11 cellular contexts compared by ENCODE assay signal in genomic region chr4:36286481-36286871, GRCh38. TPM values are rescaled to one million over a fixed set of nuclear protein-coding genes. Genes with fewer than 3 reads are reported as not detected.
DNase-seq lines count a peak whose midpoint lies in the region; ATAC-seq lines count a peak whose summit lies in the region.
"Had no signal": no experiment of that assay in that cellular context is flagged by ENCODE, and none has a peak within 500 bp of the region (broad histone marks: within the 10 kb centered on the region; RNA-seq: fewer than 3 reads in every experiment).

No MANE protein-coding gene starts in this region.

- peaks cover 43% of the 10 kb centered on the region for H3K4me1 Mint-ChIP-seq in activated CD8-positive, alpha-beta T cell treated with anti-CD3 and anti-CD28 coated beads, Interleukin-2, amount 10 ng/mL, durations not matched to agents 7 days and 5 days (ENCODE audit: low read depth)

- no peaks in the 10 kb centered on the region for H3K27me3 ChIP-seq in mucosa of rectum (ENCODE audit: control insufficient read depth in 2 of 2, insufficient read depth in 2 of 2, low read length in 2 of 2)

- no peaks in the 10 kb centered on the region for H3K27me3 Mint-ChIP-seq in activated CD8-positive, alpha-beta T cell treated with anti-CD3 and anti-CD28 coated beads, Interleukin-2, amount 10 ng/mL, durations not matched to agents 7 days and 5 days (ENCODE audit: low read depth)

- DNase-seq in activated CD8-positive, alpha-beta T cell treated with anti-CD3 and anti-CD28 coated beads, Interleukin-2, amount 10 ng/mL, durations not matched to agents 7 days and 5 days: no peak
- DNase-seq in NAMALWA (ENCODE audit: low spot score) (no peak), NCI-H1048 (lab: John Stamatoyannopoulos, UW) (no peak), NCI-H1092 (lab: John Stamatoyannopoulos, UW) (no peak)
- DNase-seq: NCI-H345, T1000 had no signal

- POLR2A ChIA-PET in activated CD8-positive, alpha-beta T cell treated with anti-CD3 and anti-CD28 coated beads, Interleukin-2, amount 10 ng/mL, durations not matched to agents 7 days and 5 days (lab: Charles Lee): interaction anchor here (0.9 to 2.8 kb wide), 11 partner anchors 17 to 113 kb away, joined by 3 to 33 read pairs (median 3); partner anchors contain the start of gene ARAP2

- no peaks in the 10 kb centered on the region for H3K36me3 ChIP-seq in mucosa of rectum (ENCODE audit: control insufficient read depth in 2 of 2, insufficient read depth in 2 of 2, low read length in 2 of 2)

- H3K4me3 Mint-ChIP-seq in activated CD8-positive, alpha-beta T cell treated with anti-CD3 and anti-CD28 coated beads, Interleukin-2, amount 10 ng/mL, durations not matched to agents 7 days and 5 days: peak overlapping the region; percentile 4

- H3K36me3 Mint-ChIP-seq in activated CD8-positive, alpha-beta T cell treated with anti-CD3 and anti-CD28 coated beads, Interleukin-2, amount 10 ng/mL, durations not matched to agents 7 days and 5 days (ENCODE audit: low read depth): peaks cover 13% of the 10 kb centered on the region

- ATAC-seq in GM19351 (IDR thresholded peaks at IDR 0.05; ENCODE audit: unreplicated experiment) (peak; percentile 27), HG02970 (IDR thresholded peaks at IDR 0.05; ENCODE audit: low FRiP score, unreplicated experiment) (peak; percentile 28)
- no peak for ATAC-seq in activated CD8-positive, alpha-beta T cell treated with anti-CD3 and anti-CD28 coated beads, Interleukin-2, amount 10 ng/mL, durations not matched to agents 7 days and 5 days

- H3K9ac ChIP-seq in mucosa of rectum (ENCODE audit: low read depth in 1 of 2, low read length in 2 of 2): no peak overlapping the region

- peak overlapping the region; percentile 84 for H3K27ac Mint-ChIP-seq in activated CD8-positive, alpha-beta T cell treated with anti-CD3 and anti-CD28 coated beads, Interleukin-2, amount 10 ng/mL, durations not matched to agents 7 days and 5 days

- H3K4me1 ChIP-seq in mucosa of rectum (ENCODE audit: control insufficient read depth in 2 of 2, insufficient read depth in 2 of 2, low read length in 2 of 2): peaks cover 3 to 7% of the 10 kb centered on the region in 2 donors

- no peak overlapping the region for H3K4me3 ChIP-seq in mucosa of rectum (ENCODE audit: low read length in 2 of 2)

- CTCF ChIA-PET in activated CD8-positive, alpha-beta T cell treated with anti-CD3 and anti-CD28 coated beads, Interleukin-2, amount 10 ng/mL, durations not matched to agents 7 days and 5 days (lab: Charles Lee): interaction anchor here (1.0 to 2.9 kb wide), 11 partner anchors 19 to 113 kb away, joined by 3 to 16 read pairs (median 5); partner anchors contain the start of gene ARAP2

- H3K27ac ChIP-seq in mucosa of rectum (ENCODE audit: low read depth in 2 of 2, low read length in 2 of 2): peak overlapping the region; percentile 44 to 54

- no peaks in the 10 kb centered on the region for H3K9me3 ChIP-seq in mucosa of rectum (ENCODE audit: control insufficient read depth in 2 of 2, low read length in 2 of 2)

- H3K9me3 Mint-ChIP-seq in activated CD8-positive, alpha-beta T cell treated with anti-CD3 and anti-CD28 coated beads, Interleukin-2, amount 10 ng/mL, durations not matched to agents 7 days and 5 days (ENCODE audit: insufficient read depth): no peaks in the 10 kb centered on the region

RNA-seq across cellular contexts. Expression of gene DTHD1, which starts 5.1 kb away (rescaled TPM):
- total RNA-seq in activated CD8-positive, alpha-beta T cell treated with anti-CD3 and anti-CD28 coated beads, Interleukin-2, amount 10 ng/mL, durations not matched to agents 7 days and 5 days: under 1 TPM; 0.26 TPM
- total RNA-seq: pulmonary artery endothelial cell, RPMI7951 had no signal

RNA-seq across cellular contexts. Expression of gene ARAP2, which starts 42.2 kb away (rescaled TPM):
- total RNA-seq in activated CD8-positive, alpha-beta T cell treated with anti-CD3 and anti-CD28 coated beads, Interleukin-2, amount 10 ng/mL, durations not matched to agents 7 days and 5 days: 10 to 100 TPM; 34.7 to 35.5 TPM
